ENCODE assay signal across 29 cellular contexts in genomic region chr16:16138034-16138635, GRCh38.
DNase-seq lines count a peak whose midpoint lies in the region; ATAC-seq, FAIRE-seq and TF ChIP-seq lines count a peak whose summit lies in the region.
"Had no signal": no experiment of that assay in that cellular context is flagged by ENCODE, and none has a peak within 500 bp of the region (broad histone marks: within the 10 kb centered on the region; RNA-seq: fewer than 3 reads in every experiment).

No MANE protein-coding gene starts in this region.

- BruUV-seq in HepG2 (replicated peaks; lab: Mats Ljungman, UMichigan): no TSS peak

- in situ Hi-C loops in HepG2 (cut with HindIII; ENCODE audit: extremely low pct_ligation_motif_present, low pct_unique_long_range_greater_than_20kb): no loop called here

- DNase-seq in HepG2 (ENCODE audit: low spot score) (no peak), right lobe of liver (no peak), posterior vena cava (ENCODE audit: low spot score) (peak; percentile 72)
- no peak for DNase-seq in central memory CD8-positive, alpha-beta T cell (ENCODE audit: low spot score in 2 of 2)
- DNase-seq in stimulated activated CD4-positive, alpha-beta T cell treated with anti-CD3 and anti-CD28 coated beads, Interleukin-15, amount 100 ng/mL, for 24 hours: no peak
- no peak for DNase-seq in activated T-cell treated with anti-CD3 and anti-CD28 coated beads, Interleukin-2, amount 50 U/mL, for 4 hours
- DNase-seq: 8988T; ACHN; BE2C; C1 segment of cervical spinal cord; CD4-positive, alpha-beta memory T cell; CD4-positive, CD25-positive, alpha-beta regulatory T cell; CD8-positive, alpha-beta memory T cell; COR-L47; DMS 273 treated with DMSO at 0.1 percent for 48 hours; DMS153; DMS53; DMS79; DND-41; EL; GDM1 had no signal

- POLR2A ChIA-PET in HepG2 (lab: Yijun Ruan, JAX): no interaction called here

- no peak overlapping the region for H3K4me2 ChIP-seq in HepG2 (ENCODE audit: low read depth, low read length)
- H3K4me2 ChIP-seq: BLaER1 had no signal

- H3K4me3 Mint-ChIP-seq in central memory CD8-positive, alpha-beta T cell: no peak overlapping the region
- H3K4me3 Mint-ChIP-seq in activated T-cell treated with anti-CD3 and anti-CD28 coated beads, Interleukin-2, amount 50 U/mL, for 4 hours: no peak overlapping the region
- H3K4me3 Mint-ChIP-seq: CD14-positive monocyte; CD4-positive, alpha-beta memory T cell; CD4-positive, CD25-positive, alpha-beta regulatory T cell; CD8-positive, alpha-beta memory T cell had no signal

- FAIRE-seq in HepG2 (lab: Jason Lieb, UNC): no peak
- FAIRE-seq: A204.1, GM12892, GM18507 had no signal

- no peaks in the 10 kb centered on the region for H3K79me2 ChIP-seq in HepG2 (ENCODE audit: insufficient read depth, low read length)

- H3K27ac ChIP-seq in HepG2 (ENCODE audit: extremely low read length, insufficient read depth, low read length) (no peak overlapping the region), right lobe of liver (no peak overlapping the region)
- H3K27ac ChIP-seq: BLaER1 had no signal

- no peaks in the 10 kb centered on the region for H3K27me3 ChIP-seq in HepG2 (ENCODE audit: control insufficient read depth in 1 of 2, insufficient read depth in 2 of 2, low read length in 2 of 2)
- no peaks in the 10 kb centered on the region for H3K27me3 ChIP-seq in right lobe of liver
- H3K27me3 ChIP-seq: BE2C, BLaER1 had no signal

- H4K20me1 ChIP-seq in HepG2 (ENCODE audit: insufficient read depth, low read length): peaks cover 3% of the 10 kb centered on the region; the same call in 1 of the 2 replicates

- H2AFZ ChIP-seq in HepG2 (ENCODE audit: low read length): no peak overlapping the region

- ATAC-seq in HepG2: no peak
- ATAC-seq in right lobe of liver: no peak
- no peak for ATAC-seq in central memory CD8-positive, alpha-beta T cell (replicated peaks; ENCODE audit: extremely low read depth, poor library complexity, severe bottlenecking)
- ATAC-seq in esophagus mucosa: peak; percentile 12
- ATAC-seq in activated T-cell treated with anti-CD3 and anti-CD28 coated beads, Interleukin-2, amount 50 U/mL, for 4 hours: no peak
- no peak for ATAC-seq in GM21529 (IDR thresholded peaks at IDR 0.05; ENCODE audit: unreplicated experiment)
- ATAC-seq: GM12878 had no signal

- H3K9ac ChIP-seq in HepG2 (ENCODE audit: insufficient read depth, low read depth, low read length): no peak overlapping the region
- H3K9ac ChIP-seq: BLaER1 had no signal

- 97% methylated on average over 15 of the region's 15 CpGs for WGBS in HepG2 (ENCODE audit: low lambda C conversion rate)
- WGBS in right lobe of liver (ENCODE audit: insufficient coverage, low coverage, low lambda C conversion rate, missing lambda C conversion rate): 98% methylated on average over 7 of the region's 15 CpGs

- no peaks in the 10 kb centered on the region for H3K4me1 Mint-ChIP-seq in central memory CD8-positive, alpha-beta T cell
- no peaks in the 10 kb centered on the region for H3K4me1 Mint-ChIP-seq in activated T-cell treated with anti-CD3 and anti-CD28 coated beads, Interleukin-2, amount 50 U/mL, for 4 hours (ENCODE audit: low read depth)
- H3K4me1 Mint-ChIP-seq: CD4-positive, alpha-beta memory T cell; CD4-positive, CD25-positive, alpha-beta regulatory T cell; CD8-positive, alpha-beta memory T cell had no signal

- TF ChIP-seq POLR2A in HepG2 (IDR thresholded peaks at IDR 0.05; ENCODE audit: insufficient read depth in 1 of 2, low read depth in 2 of 2, low read length in 2 of 2) (no peak), right lobe of liver (IDR thresholded peaks at IDR 0.05) (no peak)

- CTCF ChIA-PET in HepG2 (lab: Yijun Ruan, JAX; ENCODE audit: low intra/inter-chr PET ratio, low total read pairs): no interaction called here

- H3K36me3 Mint-ChIP-seq in central memory CD8-positive, alpha-beta T cell (ENCODE audit: insufficient read depth): peaks cover 70% of the 10 kb centered on the region
- peaks cover 32% of the 10 kb centered on the region for H3K36me3 Mint-ChIP-seq in activated T-cell treated with anti-CD3 and anti-CD28 coated beads, Interleukin-2, amount 50 U/mL, for 4 hours (ENCODE audit: insufficient read depth)

- TF ChIP-seq CTCF in HepG2 (CRISPR knock-in tag; IDR thresholded peaks at IDR 0.05) (no peak), right lobe of liver (IDR thresholded peaks at IDR 0.05) (no peak)

- H3K9me3 ChIP-seq in HepG2 (ENCODE audit: low read length): no peaks in the 10 kb centered on the region
- H3K9me3 ChIP-seq in right lobe of liver: no peaks in the 10 kb centered on the region
- H3K9me3 ChIP-seq: BE2C, BLaER1 had no signal

- H3K27me3 Mint-ChIP-seq in central memory CD8-positive, alpha-beta T cell: no peaks in the 10 kb centered on the region
- H3K27me3 Mint-ChIP-seq in activated T-cell treated with anti-CD3 and anti-CD28 coated beads, Interleukin-2, amount 50 U/mL, for 4 hours (ENCODE audit: low read depth): no peaks in the 10 kb centered on the region
- H3K27me3 Mint-ChIP-seq: CD4-positive, alpha-beta memory T cell; CD4-positive, CD25-positive, alpha-beta regulatory T cell; CD8-positive, alpha-beta memory T cell had no signal

- intact Hi-C loops in HepG2 (cut with micrococcal nuclease; ENCODE audit: unreplicated experiment): no loop called here
- intact Hi-C loops in right lobe of liver (cut with DNase I): no loop called here
- intact Hi-C loops in posterior vena cava (cut with DNase I): no loop called here

- peaks cover 52 to 88% of the 10 kb centered on the region in 2 experiments for H3K36me3 ChIP-seq in HepG2 (replicated peaks in 1 of 2; ENCODE audit: control insufficient read depth in 1 of 2, insufficient read depth in 2 of 2, low read length in 2 of 2)
- peaks cover 0 to 5% (median 1%) of the 10 kb centered on the region in 4 donors for H3K36me3 ChIP-seq in right lobe of liver

- H3K9me3 Mint-ChIP-seq in central memory CD8-positive, alpha-beta T cell: no peaks in the 10 kb centered on the region
- no peaks in the 10 kb centered on the region for H3K9me3 Mint-ChIP-seq in activated T-cell treated with anti-CD3 and anti-CD28 coated beads, Interleukin-2, amount 50 U/mL, for 4 hours
- H3K9me3 Mint-ChIP-seq: CD4-positive, alpha-beta memory T cell; CD4-positive, CD25-positive, alpha-beta regulatory T cell; CD8-positive, alpha-beta memory T cell had no signal

- H3K4me3 ChIP-seq in HepG2 (replicated peaks in 1 of 3; ENCODE audit: insufficient read depth in 1 of 3, low read depth in 2 of 3, low read length in 3 of 3): no peak overlapping the region
- no peak overlapping the region for H3K4me3 ChIP-seq in right lobe of liver
- H3K4me3 ChIP-seq: BLaER1, GM12878 had no signal

- no peak for TF ChIP-seq RAD21 in HepG2 (CRISPR knock-in tag; IDR thresholded peaks at IDR 0.05)

- peak overlapping the region; percentile 38 for H3K27ac Mint-ChIP-seq in central memory CD8-positive, alpha-beta T cell (ENCODE audit: low read depth)
- H3K27ac Mint-ChIP-seq: CD4-positive, alpha-beta memory T cell; CD4-positive, CD25-positive, alpha-beta regulatory T cell had no signal

- H3K4me1 ChIP-seq in HepG2 (ENCODE audit: insufficient read depth, low read length) (no peaks in the 10 kb centered on the region), right lobe of liver (no peaks in the 10 kb centered on the region)
- H3K4me1 ChIP-seq: BE2C had no signal

- TF ChIP-seq EP300 in HepG2 (IDR thresholded peaks at IDR 0.05; ENCODE audit: low read depth in 2 of 2, low read length in 2 of 2) (no peak), HepG2 (CRISPR knock-in tag; IDR thresholded peaks at IDR 0.05; ENCODE audit: borderline replicate concordance) (no peak)

TF ChIP-seq in HepG2, 621 proteins besides CTCF, POLR2A, EP300 and RAD21 (continues in another document):
- TF ChIP-seq ZNF782 (CRISPR knock-in tag; IDR thresholded peaks at IDR 0.05; ENCODE audit: borderline replicate concordance) (no peak), ELF4 (CRISPR knock-in tag; IDR thresholded peaks at IDR 0.05; ENCODE audit: borderline replicate concordance) (no peak), ZNF800 (CRISPR knock-in tag; IDR thresholded peaks at IDR 0.05) (no peak), ZNF251 (CRISPR knock-in tag; IDR thresholded peaks at IDR 0.05) (no peak), NCOA1 (CRISPR knock-in tag; IDR thresholded peaks at IDR 0.05) (no peak), BCLAF1 (IDR thresholded peaks at IDR 0.05) (no peak), PHF5A (CRISPR knock-in tag; IDR thresholded peaks at IDR 0.05; ENCODE audit: low read depth, unreplicated experiment) (no peak)
